ENCODE assay signal across 1 cellular context in the genomic region with DNA sequence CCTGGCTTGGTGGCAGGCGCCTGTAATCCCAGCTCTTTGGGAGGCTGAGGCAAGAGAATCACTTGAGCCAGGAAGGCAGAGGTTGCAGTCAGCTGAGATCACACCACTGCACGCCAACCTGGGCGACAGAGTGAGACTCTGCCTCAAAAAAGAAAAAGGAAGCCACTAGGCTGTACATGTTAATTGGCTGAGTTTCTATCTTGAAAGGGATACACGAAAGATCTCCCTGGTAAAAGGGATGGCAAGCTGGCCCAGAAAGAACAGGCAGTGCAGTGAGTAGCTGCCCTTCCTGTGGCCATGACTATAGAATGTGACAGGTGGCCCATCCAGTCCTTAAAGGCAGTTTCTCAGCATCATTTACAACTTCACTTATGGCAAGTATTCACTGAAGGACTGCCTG.
TF ChIP-seq lines count a peak whose summit lies in the region.

No MANE protein-coding gene starts in this region.

TF ChIP-seq in GM12878, 131 proteins besides CTCF, POLR2A, EP300 and RAD21 (continued from another document):
- TF ChIP-seq PRDM15 (CRISPR knock-in tag; IDR thresholded peaks at IDR 0.05) (no peak), EZH2 (IDR thresholded peaks at IDR 0.05; ENCODE audit: borderline replicate concordance, control insufficient read depth, low read depth, low read length) (no peak)
